9 cellular contexts compared by ENCODE assay signal in the genomic region with DNA sequence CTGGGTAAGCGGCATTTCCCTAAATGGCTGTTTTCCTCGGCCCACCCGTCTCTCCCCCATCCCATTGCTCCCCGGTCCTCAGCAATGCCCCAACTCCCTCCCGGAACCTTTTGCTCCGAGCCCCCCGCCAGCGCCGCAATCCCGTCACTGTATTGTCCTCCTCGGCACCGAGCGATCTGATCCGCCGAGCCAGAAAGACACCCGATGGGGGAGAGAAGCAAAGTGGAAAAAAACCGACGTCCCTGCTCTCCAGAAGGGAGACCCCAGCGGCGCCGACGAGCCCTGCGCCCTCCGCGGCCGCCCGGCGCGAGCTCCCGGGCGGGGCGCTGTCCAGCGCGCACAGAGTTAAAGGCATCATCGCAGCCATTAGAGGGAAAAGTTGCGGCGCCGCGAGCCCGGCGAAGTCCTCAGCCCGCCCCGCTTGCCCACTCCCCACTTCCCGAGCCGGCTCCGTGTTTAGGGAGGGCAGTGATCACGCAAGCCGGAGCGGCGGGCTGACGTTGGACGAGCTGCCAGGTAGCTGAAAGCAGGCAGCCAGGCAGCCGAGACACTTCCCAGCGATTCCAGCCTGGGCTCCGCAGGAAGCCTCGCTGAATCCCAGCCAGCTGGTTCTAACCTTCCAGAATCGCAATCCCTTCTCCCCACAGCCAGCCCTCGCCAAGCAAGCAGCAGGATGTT. TPM values are rescaled to one million over a fixed set of nuclear protein-coding genes. Genes with fewer than 3 reads are reported as not detected.
DNase-seq lines count a peak whose midpoint lies in the region; FAIRE-seq and TF ChIP-seq lines count a peak whose summit lies in the region.
"Had no signal": no experiment of that assay in that cellular context is flagged by ENCODE, and none has a peak within 500 bp of the region (broad histone marks: within the 10 kb centered on the region; RNA-seq: fewer than 3 reads in every experiment).

A gene with protein sequence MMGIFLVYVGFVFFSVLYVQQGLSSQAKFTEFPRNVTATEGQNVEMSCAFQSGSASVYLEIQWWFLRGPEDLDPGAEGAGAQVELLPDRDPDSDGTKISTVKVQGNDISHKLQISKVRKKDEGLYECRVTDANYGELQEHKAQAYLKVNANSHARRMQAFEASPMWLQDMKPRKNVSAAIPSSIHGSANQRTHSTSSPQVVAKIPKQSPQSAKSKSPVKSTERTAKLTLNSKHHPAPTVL (plus strand): TSS at position 435 of the 678 bp plus-strand sequence. CDS start 356 bp downstream, outside the sequence.

- no peak for TF ChIP-seq CTCF in epithelial cell of proximal tubule (conservative IDR thresholded peaks at IDR 0.05; ENCODE audit: low read depth, low read length)

- H3K4me3 ChIP-seq in epithelial cell of proximal tubule (ENCODE audit: low read depth, low read length): peak within 1 kb of the TSS; percentile 28

- DNase-seq in DMS153 treated with DMSO at 0.1 percent for 48 hours (lab: John Stamatoyannopoulos, UW; ENCODE audit: unreplicated experiment) (peak; percentile 75), NCI-H69 (lab: John Stamatoyannopoulos, UW) (peak; percentile 93), epithelial cell of proximal tubule (ENCODE audit: low read depth) (no peak), occipital lobe (lab: John Stamatoyannopoulos, UW) (peak; percentile 54), SW 1271 (lab: John Stamatoyannopoulos, UW) (no peak), ureter (ENCODE audit: low spot score) (no peak), HTR-8/SVneo (ENCODE audit: insufficient read length, low spot score) (no peak), COLO829 (ENCODE audit: low spot score) (no peak)
- DNase-seq: effector memory CD8-positive, alpha-beta T cell had no signal

- FAIRE-seq in HTR-8/SVneo (lab: Jason Lieb, UNC): no peak

RNA-seq across cellular contexts. Expression of the gene that starts here (rescaled TPM):
- total RNA-seq in epithelial cell of proximal tubule (not detected in 2 replicates), occipital lobe (58.6 TPM), ureter (1.4 TPM)

Comparison
In these comparisons a context has a peak if more than half of its experiments do, and no peak if none do; other contexts are left out.
1. RNA of the gene that starts here (total RNA-seq): 58.6 TPM in occipital lobe (single experiment); 1.4 TPM in ureter (single experiment) and not detected in epithelial cell of proximal tubule; every median in the first group is over 10 times any median in the second.
2. DNase-seq: peak in DMS153 treated with DMSO at 0.1 percent for 48 hours (single experiment), NCI-H69 (single experiment) and occipital lobe (single experiment); none in epithelial cell of proximal tubule (single experiment), SW 1271 (0 of 2), ureter (single experiment), HTR-8/SVneo (single experiment) and COLO829 (single experiment).